Comparison of ENCODE assay signal across 3 cellular contexts in the genomic region with DNA sequence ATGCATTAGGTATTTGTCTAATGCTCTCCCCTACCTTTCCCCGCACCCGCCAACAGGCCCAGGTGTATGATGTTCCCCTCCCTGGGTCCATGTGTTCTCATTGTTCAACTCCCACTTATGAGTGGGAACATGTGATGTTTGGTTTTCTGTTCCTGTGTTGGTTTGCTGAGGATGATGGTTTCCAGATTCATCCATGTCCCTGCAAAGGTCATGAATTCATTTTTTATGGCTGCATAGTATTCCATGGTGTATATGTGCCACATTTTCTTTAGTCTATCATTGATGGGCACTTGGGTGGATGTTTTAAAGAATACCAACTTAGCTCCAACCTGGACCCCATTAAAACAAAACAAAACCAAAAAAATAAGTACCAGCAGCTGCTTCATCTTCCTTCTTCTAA.
DNase-seq lines count a peak whose midpoint lies in the region; ATAC-seq, FAIRE-seq and TF ChIP-seq lines count a peak whose summit lies in the region.
"Not testable (repeated sequence)": the region's sequence is repeated elsewhere in the genome, so short reads cannot be mapped to it uniquely, and the experiment has no call there.

No MANE protein-coding gene starts in this region.

- DNase-seq in HepG2 (ENCODE audit: low spot score); progenitor cell of endocrine pancreas (ENCODE audit: low spot score, unreplicated experiment): not testable (repeated sequence)

- not testable (repeated sequence) for H3K4me3 ChIP-seq in HEK293 (ENCODE audit: low read depth, low read length); HepG2 (replicated peaks in 1 of 3; ENCODE audit: insufficient read depth in 1 of 3, low read depth in 2 of 3, low read length in 3 of 3)

- not testable (repeated sequence) for TF ChIP-seq RAD21 in HepG2 (CRISPR knock-in tag; IDR thresholded peaks at IDR 0.05)

- H4K20me1 ChIP-seq in HepG2 (ENCODE audit: insufficient read depth, low read length): not testable (repeated sequence)

- BruUV-seq in HepG2 (replicated peaks; lab: Mats Ljungman, UMichigan): not testable (repeated sequence)

- not testable (repeated sequence) for H3K9me3 ChIP-seq in HEK293 (ENCODE audit: control insufficient read depth, insufficient read depth, low read depth, low read length); HepG2 (ENCODE audit: low read length)

- not testable (repeated sequence) for H3K4me1 ChIP-seq in HEK293 (ENCODE audit: control insufficient read depth, insufficient read depth, low read length)
- peaks cover 44% of the 10 kb centered on the region for H3K4me1 ChIP-seq in HepG2 (ENCODE audit: insufficient read depth, low read length)

- not testable (repeated sequence) for TF ChIP-seq POLR2A in HepG2 (IDR thresholded peaks at IDR 0.05; ENCODE audit: insufficient read depth in 1 of 2, low read depth in 2 of 2, low read length in 2 of 2)

- not testable (repeated sequence) for H3K27ac ChIP-seq in HEK293 (ENCODE audit: extremely low read depth, low read depth, low read length); HepG2 (ENCODE audit: extremely low read length, insufficient read depth, low read length)

- H3K4me1 Mint-ChIP-seq in progenitor cell of endocrine pancreas (ENCODE audit: low read depth): peaks cover 26% of the 10 kb centered on the region

- CTCF ChIA-PET in HEK293 (lab: Yijun Ruan, JAX); HepG2 (lab: Yijun Ruan, JAX; ENCODE audit: low intra/inter-chr PET ratio, low total read pairs): not testable (repeated sequence)

- in situ Hi-C loops in HepG2 (cut with HindIII; ENCODE audit: extremely low pct_ligation_motif_present, low pct_unique_long_range_greater_than_20kb): not testable (repeated sequence)

- H3K4me3 Mint-ChIP-seq in progenitor cell of endocrine pancreas (ENCODE audit: low read depth): not testable (repeated sequence)

- not testable (repeated sequence) for H3K27me3 ChIP-seq in HepG2 (ENCODE audit: control insufficient read depth in 1 of 2, insufficient read depth in 2 of 2, low read length in 2 of 2)

- H3K36me3 ChIP-seq in HEK293 (ENCODE audit: control insufficient read depth in 2 of 2, insufficient read depth in 1 of 2, low read length in 2 of 2); HepG2 (replicated peaks in 1 of 2; ENCODE audit: control insufficient read depth in 1 of 2, insufficient read depth in 2 of 2, low read length in 2 of 2): not testable (repeated sequence)

- not testable (repeated sequence) for H3K9ac ChIP-seq in HepG2 (ENCODE audit: insufficient read depth, low read depth, low read length)

- H3K79me2 ChIP-seq in HepG2 (ENCODE audit: insufficient read depth, low read length): not testable (repeated sequence)

- FAIRE-seq in HepG2 (lab: Jason Lieb, UNC): not testable (repeated sequence)

- peak overlapping the region; percentile 87 for H3K27ac Mint-ChIP-seq in progenitor cell of endocrine pancreas

- H3K9me3 Mint-ChIP-seq in progenitor cell of endocrine pancreas (ENCODE audit: low read depth): peaks cover 18% of the 10 kb centered on the region

- 100% methylated on average over 2 of the region's 2 CpGs for WGBS in HepG2 (ENCODE audit: low lambda C conversion rate)

- not testable (repeated sequence) for H3K36me3 Mint-ChIP-seq in progenitor cell of endocrine pancreas (ENCODE audit: insufficient read depth)

- not testable (repeated sequence) for TF ChIP-seq CTCF in HEK293 (tag by site-specific recombination; IDR thresholded peaks at IDR 0.05); HepG2 (CRISPR knock-in tag; IDR thresholded peaks at IDR 0.05); progenitor cell of endocrine pancreas (IDR thresholded peaks at IDR 0.05; ENCODE audit: unreplicated experiment)

- H2AFZ ChIP-seq in HepG2 (ENCODE audit: low read length): not testable (repeated sequence)

- POLR2A ChIA-PET in HEK293 (lab: Yijun Ruan, JAX); HepG2 (lab: Yijun Ruan, JAX): not testable (repeated sequence)

- ATAC-seq in HepG2: not testable (repeated sequence)

- not testable (repeated sequence) for H3K4me2 ChIP-seq in HepG2 (ENCODE audit: low read depth, low read length)

- TF ChIP-seq EP300 in HepG2 (IDR thresholded peaks at IDR 0.05; ENCODE audit: low read depth in 2 of 2, low read length in 2 of 2); HepG2 (CRISPR knock-in tag; IDR thresholded peaks at IDR 0.05; ENCODE audit: borderline replicate concordance): not testable (repeated sequence)

- intact Hi-C loops in HepG2 (cut with micrococcal nuclease; ENCODE audit: unreplicated experiment): loop anchor here (1.0 kb wide), 1 partner anchor 46 kb away; no protein-coding TSS in a partner anchor

- not testable (repeated sequence) for H3K27me3 Mint-ChIP-seq in progenitor cell of endocrine pancreas

TF ChIP-seq in HEK293, 187 proteins besides CTCF, POLR2A, EP300 and RAD21:
- peak; percentile 40; the same call in 1 of the 2 replicates for TF ChIP-seq ZNF146 (tag by site-specific recombination; IDR thresholded peaks at IDR 0.05)
TF ChIP-seq in HEK293: peak in this region for 1; not testable (repeated sequence) for 186.

TF ChIP-seq in HepG2, 621 proteins besides CTCF, POLR2A, EP300 and RAD21:
- TF ChIP-seq ZNF260 (CRISPR knock-in tag; IDR thresholded peaks at IDR 0.05; ENCODE audit: borderline replicate concordance, low read depth): peak; percentile 89; the same call in 1 of the 2 replicates
- TF ChIP-seq ZMYM3 (CRISPR knock-in tag; IDR thresholded peaks at IDR 0.05): peak; percentile 88
- peak; percentile 48; the same call in 1 of the 2 replicates for TF ChIP-seq ZMYM4 (CRISPR knock-in tag; IDR thresholded peaks at IDR 0.05)
- TF ChIP-seq KDM1A (CRISPR knock-in tag; IDR thresholded peaks at IDR 0.05): peak; percentile 61; the same call in 1 of the 2 replicates
- 0 out of 2 replicates have a peak, but pooled peaks have one; percentile 20 for TF ChIP-seq HDAC2 (CRISPR knock-in tag; IDR thresholded peaks at IDR 0.05)
- TF ChIP-seq CHD4 (IDR thresholded peaks at IDR 0.05; ENCODE audit: borderline replicate concordance, low read length): 0 out of 2 replicates have a peak, but pooled peaks have one; percentile 70
- 0 out of 2 replicates have a peak, but pooled peaks have one; percentile 24 for TF ChIP-seq ZMYM2 (CRISPR knock-in tag; IDR thresholded peaks at IDR 0.05)
- TF ChIP-seq RCOR2 (CRISPR knock-in tag; IDR thresholded peaks at IDR 0.05): peak; percentile 68
- TF ChIP-seq POGZ (CRISPR knock-in tag; IDR thresholded peaks at IDR 0.05): peak; percentile 74
